In the genomic region with DNA sequence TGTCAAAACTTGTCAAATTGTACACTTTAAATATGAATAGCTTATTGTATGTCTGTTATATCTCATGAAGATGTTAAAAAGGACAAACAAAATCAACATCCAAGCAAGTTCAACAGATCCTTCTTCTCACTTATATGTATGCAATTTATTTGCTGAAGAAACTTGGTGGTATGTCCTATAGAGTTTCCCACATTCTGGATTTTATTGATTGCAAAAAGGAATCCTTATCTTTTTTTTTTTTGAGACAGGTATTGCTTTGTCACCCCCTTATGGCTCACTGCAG, we compare ENCODE assay signal across 14 cellular contexts. TPM values are rescaled to one million over a fixed set of nuclear protein-coding genes. Genes with fewer than 3 reads are reported as not detected.
DNase-seq lines count a peak whose midpoint lies in the region; ATAC-seq, FAIRE-seq and TF ChIP-seq lines count a peak whose summit lies in the region.
"Had no signal": no experiment of that assay in that cellular context is flagged by ENCODE, and none has a peak within 500 bp of the region (broad histone marks: within the 10 kb centered on the region; RNA-seq: fewer than 3 reads in every experiment).

No MANE protein-coding gene starts in this region.

- no peak overlapping the region for H2AFZ ChIP-seq in endothelial cell of umbilical vein (ENCODE audit: low read depth, low read length)

- H3K4me3 Mint-ChIP-seq in activated CD8-positive, alpha-beta T cell treated with anti-CD3 and anti-CD28 coated beads for 36 hours: no peak overlapping the region
- H3K4me3 Mint-ChIP-seq in activated CD8-positive, alpha-beta T cell treated with anti-CD3 and anti-CD28 coated beads, Interleukin-2, amount 10 ng/mL, durations not matched to agents 7 days and 5 days: no peak overlapping the region
- peak overlapping the region in 3 of 8 donors; percentile 1 to 32 (median 31) for H3K4me3 Mint-ChIP-seq in CD4-positive, alpha-beta memory T cell
- H3K4me3 Mint-ChIP-seq in T-cell (no peak overlapping the region), HFFc6 (no peak overlapping the region)

- TF ChIP-seq POLR2A in endothelial cell of umbilical vein (IDR thresholded peaks at IDR 0.05; ENCODE audit: low read depth, low read length): no peak

- peaks cover 46% of the 10 kb centered on the region for H3K4me1 Mint-ChIP-seq in activated CD8-positive, alpha-beta T cell treated with anti-CD3 and anti-CD28 coated beads for 36 hours (ENCODE audit: low read depth)
- H3K4me1 Mint-ChIP-seq in activated CD8-positive, alpha-beta T cell treated with anti-CD3 and anti-CD28 coated beads, Interleukin-2, amount 10 ng/mL, durations not matched to agents 7 days and 5 days (ENCODE audit: low read depth): peaks cover 53% of the 10 kb centered on the region
- H3K4me1 Mint-ChIP-seq in CD4-positive, alpha-beta memory T cell: peaks cover 24 to 43% (median 30%) of the 10 kb centered on the region in 4 donors
- H3K4me1 Mint-ChIP-seq in T-cell (peaks cover 22 to 54% (median 49%) of the 10 kb centered on the region in 3 donors), HFFc6 (ENCODE audit: low read depth) (peaks cover 15% of the 10 kb centered on the region)

- H3K79me2 ChIP-seq in endothelial cell of umbilical vein (ENCODE audit: control insufficient read depth, insufficient read depth, low read length): no peaks in the 10 kb centered on the region

- H3K9me3 Mint-ChIP-seq in activated CD8-positive, alpha-beta T cell treated with anti-CD3 and anti-CD28 coated beads for 36 hours: peaks cover 4% of the 10 kb centered on the region
- peaks cover 4% of the 10 kb centered on the region for H3K9me3 Mint-ChIP-seq in activated CD8-positive, alpha-beta T cell treated with anti-CD3 and anti-CD28 coated beads, Interleukin-2, amount 10 ng/mL, durations not matched to agents 7 days and 5 days (ENCODE audit: insufficient read depth)
- H3K9me3 Mint-ChIP-seq in CD4-positive, alpha-beta memory T cell: peaks cover 0 to 3% (median 0%) of the 10 kb centered on the region in 8 donors
- H3K9me3 Mint-ChIP-seq in T-cell: peaks cover 0 to 3% (median 0%) of the 10 kb centered on the region in 3 donors
- peaks cover 4% of the 10 kb centered on the region; the same call in 1 of the 2 replicates for H3K9me3 Mint-ChIP-seq in HFFc6

- H3K27me3 Mint-ChIP-seq in activated CD8-positive, alpha-beta T cell treated with anti-CD3 and anti-CD28 coated beads for 36 hours: no peaks in the 10 kb centered on the region
- H3K27me3 Mint-ChIP-seq in activated CD8-positive, alpha-beta T cell treated with anti-CD3 and anti-CD28 coated beads, Interleukin-2, amount 10 ng/mL, durations not matched to agents 7 days and 5 days (ENCODE audit: low read depth): no peaks in the 10 kb centered on the region
- no peaks in the 10 kb centered on the region for H3K27me3 Mint-ChIP-seq in CD4-positive, alpha-beta memory T cell
- H3K27me3 Mint-ChIP-seq in T-cell: no peaks in the 10 kb centered on the region
- peaks cover 2% of the 10 kb centered on the region; the same call in 1 of the 2 replicates for H3K27me3 Mint-ChIP-seq in HFFc6 (ENCODE audit: insufficient read depth)

- H3K27me3 ChIP-seq in CD4-positive, alpha-beta memory T cell (ENCODE audit: insufficient read depth, low read length): no peaks in the 10 kb centered on the region
- no peaks in the 10 kb centered on the region for H3K27me3 ChIP-seq in endothelial cell of umbilical vein (ENCODE audit: control insufficient read depth in 2 of 2, insufficient read depth in 2 of 2, low read length in 2 of 2)

- dilution Hi-C loops in endothelial cell of umbilical vein (cut with MboI; ENCODE audit: extremely low pct_ligation_motif_present, low sequenced_read_pairs): no loop called here

- no peak overlapping the region for H3K9ac ChIP-seq in endothelial cell of umbilical vein (replicated peaks; ENCODE audit: extremely low read depth, insufficient read depth, low read length)

- no peaks in the 10 kb centered on the region for H3K36me3 ChIP-seq in CD4-positive, alpha-beta memory T cell (ENCODE audit: insufficient read depth, low read length)
- H3K36me3 ChIP-seq in endothelial cell of umbilical vein (ENCODE audit: control insufficient read depth in 2 of 2, extremely low read depth in 1 of 2, insufficient read depth in 2 of 2, low read length in 2 of 2): no peaks in the 10 kb centered on the region

- no peak for ATAC-seq in activated CD8-positive, alpha-beta T cell treated with anti-CD3 and anti-CD28 coated beads for 36 hours
- ATAC-seq in activated CD8-positive, alpha-beta T cell treated with anti-CD3 and anti-CD28 coated beads, Interleukin-2, amount 10 ng/mL, durations not matched to agents 7 days and 5 days: no peak
- ATAC-seq in T-cell (replicated peaks in 1 of 4) (no peak), HG02759 (IDR thresholded peaks at IDR 0.05; ENCODE audit: unreplicated experiment) (no peak)

- no peak for TF ChIP-seq CTCF in activated CD8-positive, alpha-beta T cell treated with anti-CD3 and anti-CD28 coated beads for 36 hours (IDR thresholded peaks at IDR 0.05)
- TF ChIP-seq CTCF in endothelial cell of umbilical vein (IDR thresholded peaks at IDR 0.05; ENCODE audit: extremely low read depth in 1 of 2, insufficient read depth in 1 of 2, low read depth in 1 of 2, low read length in 2 of 2): no peak
- no peak for TF ChIP-seq CTCF in HFFc6 (IDR thresholded peaks at IDR 0.05)

- intact Hi-C loops in activated CD8-positive, alpha-beta T cell treated with anti-CD3 and anti-CD28 coated beads for 36 hours (cut with micrococcal nuclease): loop anchor here (10.0 kb wide), 1 partner anchor 59 kb away; no protein-coding TSS in a partner anchor
- intact Hi-C loops in CD4-positive, alpha-beta memory T cell (cut with micrococcal nuclease): loop anchor here (10.0 kb wide), 2 partner anchors 439 to 811 kb away; a partner anchor contains a TSS
- intact Hi-C loops in endothelial cell of umbilical vein (cut with micrococcal nuclease): loop anchor here (10.0 kb wide), 1 partner anchor 439 kb away; a partner anchor contains a TSS

- POLR2A ChIA-PET in activated CD8-positive, alpha-beta T cell treated with anti-CD3 and anti-CD28 coated beads for 36 hours (lab: Charles Lee): interaction anchor here (1.1 kb wide), 1 partner anchor 21 kb away, joined by 3 read pairs; no protein-coding TSS in a partner anchor
- POLR2A ChIA-PET in activated CD8-positive, alpha-beta T cell treated with anti-CD3 and anti-CD28 coated beads, Interleukin-2, amount 10 ng/mL, durations not matched to agents 7 days and 5 days (lab: Charles Lee): interaction anchor here (1.3 kb wide), 1 partner anchor 132 kb away, joined by 4 read pairs; a partner anchor contains a TSS
- POLR2A ChIA-PET in CD4-positive, alpha-beta memory T cell (lab: Charles Lee; ENCODE audit: partially characterized antibody): interaction anchor here (1.0 to 2.0 kb wide), 2 partner anchors 132 to 437 kb away, joined by 3 to 13 read pairs; a partner anchor contains a TSS
- POLR2A ChIA-PET in T-cell (lab: Charles Lee) (interaction anchor here (0.5 to 0.7 kb wide), 4 partner anchors 14 to 1817 kb away, joined by 5 to 7 read pairs (median 6); no protein-coding TSS in a partner anchor), endothelial cell of umbilical vein (lab: Charles Lee) (no interaction called here)

- CTCF ChIA-PET in activated CD8-positive, alpha-beta T cell treated with anti-CD3 and anti-CD28 coated beads for 36 hours (lab: Charles Lee): interaction anchor here (0.8 kb wide), 1 partner anchor 39 kb away, joined by 3 read pairs; no protein-coding TSS in a partner anchor
- CTCF ChIA-PET in activated CD8-positive, alpha-beta T cell treated with anti-CD3 and anti-CD28 coated beads, Interleukin-2, amount 10 ng/mL, durations not matched to agents 7 days and 5 days (lab: Charles Lee): interaction anchor here (0.6 to 3.0 kb wide), 3 partner anchors 15 to 284 kb away, joined by 4 to 12 read pairs (median 5); no protein-coding TSS in a partner anchor
- CTCF ChIA-PET in CD4-positive, alpha-beta memory T cell (lab: Charles Lee; ENCODE audit: partially characterized antibody): interaction anchor here (0.7 to 2.1 kb wide), 8 partner anchors 18 to 971 kb away, joined by 3 to 6 read pairs (median 3); no protein-coding TSS in a partner anchor
- CTCF ChIA-PET in T-cell (lab: Charles Lee): interaction anchor here (0.6 to 1.1 kb wide), 10 partner anchors 12 to 752 kb away, joined by 3 to 5 read pairs (median 3); a partner anchor contains a TSS
- CTCF ChIA-PET in endothelial cell of umbilical vein (lab: Charles Lee): interaction anchor here (1.0 to 1.4 kb wide), 2 partner anchors 64 to 572 kb away, joined by 3 read pairs; no protein-coding TSS in a partner anchor

- H3K9me1 ChIP-seq in endothelial cell of umbilical vein (replicated peaks; ENCODE audit: control insufficient read depth, extremely low read depth, insufficient read depth, low read length): no peaks in the 10 kb centered on the region

- H3K27ac Mint-ChIP-seq in activated CD8-positive, alpha-beta T cell treated with anti-CD3 and anti-CD28 coated beads for 36 hours: peak overlapping the region; percentile 27
- H3K27ac Mint-ChIP-seq in activated CD8-positive, alpha-beta T cell treated with anti-CD3 and anti-CD28 coated beads, Interleukin-2, amount 10 ng/mL, durations not matched to agents 7 days and 5 days: no peak overlapping the region
- peak overlapping the region in 5 of 7 donors; percentile 5 to 35 (median 15) for H3K27ac Mint-ChIP-seq in CD4-positive, alpha-beta memory T cell
- peak overlapping the region; percentile 84 to 89 for H3K27ac Mint-ChIP-seq in T-cell
- no peak overlapping the region for H3K27ac Mint-ChIP-seq in HFFc6

- H3K36me3 Mint-ChIP-seq in activated CD8-positive, alpha-beta T cell treated with anti-CD3 and anti-CD28 coated beads for 36 hours (ENCODE audit: low read depth): peaks cover 3% of the 10 kb centered on the region
- peaks cover 4% of the 10 kb centered on the region for H3K36me3 Mint-ChIP-seq in activated CD8-positive, alpha-beta T cell treated with anti-CD3 and anti-CD28 coated beads, Interleukin-2, amount 10 ng/mL, durations not matched to agents 7 days and 5 days (ENCODE audit: low read depth)
- peaks cover 0 to 2% of the 10 kb centered on the region in 2 donors for H3K36me3 Mint-ChIP-seq in CD4-positive, alpha-beta memory T cell
- H3K36me3 Mint-ChIP-seq in T-cell (peaks cover 3% of the 10 kb centered on the region), HFFc6 (ENCODE audit: low read depth) (peaks cover 3% of the 10 kb centered on the region)

- peaks cover 48% of the 10 kb centered on the region for H3K4me1 ChIP-seq in CD4-positive, alpha-beta memory T cell (ENCODE audit: insufficient read depth, low read length)
- H3K4me1 ChIP-seq in endothelial cell of umbilical vein (ENCODE audit: control insufficient read depth, extremely low read depth, insufficient read depth, low read length): peaks cover 5% of the 10 kb centered on the region

- BruUV-seq in endothelial cell of umbilical vein (replicated peaks; lab: Mats Ljungman, UMichigan): no TSS peak

- H3K9me3 ChIP-seq in CD4-positive, alpha-beta memory T cell (ENCODE audit: control insufficient read depth in 1 of 2, low read length in 2 of 2): no peaks in the 10 kb centered on the region
- H3K9me3 ChIP-seq in endothelial cell of umbilical vein (replicated peaks; ENCODE audit: control insufficient read depth, insufficient read depth, low read length): no peaks in the 10 kb centered on the region
- H3K9me3 ChIP-seq: Caco-2 had no signal

- no peak overlapping the region for H3K27ac ChIP-seq in CD4-positive, alpha-beta memory T cell (ENCODE audit: low read depth, low read length)
- H3K27ac ChIP-seq in endothelial cell of umbilical vein (ENCODE audit: insufficient read depth, low read depth, low read length): no peak overlapping the region

- FAIRE-seq in endothelial cell of umbilical vein (lab: Jason Lieb, UNC): peak; percentile 65
- FAIRE-seq: H54 had no signal

- H3K4me2 ChIP-seq in endothelial cell of umbilical vein (ENCODE audit: insufficient read depth, low read length): no peak overlapping the region

- no peaks in the 10 kb centered on the region for H4K20me1 ChIP-seq in endothelial cell of umbilical vein (replicated peaks; ENCODE audit: control insufficient read depth, extremely low read depth, insufficient read depth, low read length)

- no peak overlapping the region for H3K4me3 ChIP-seq in CD4-positive, alpha-beta memory T cell (ENCODE audit: low read length in 2 of 2)
- no peak overlapping the region for H3K4me3 ChIP-seq in endothelial cell of umbilical vein (replicated peaks in 1 of 3; ENCODE audit: insufficient read depth in 1 of 3, low read depth in 1 of 3, low read length in 3 of 3)

- no peak for DNase-seq in activated CD8-positive, alpha-beta T cell treated with anti-CD3 and anti-CD28 coated beads for 36 hours
- DNase-seq in activated CD8-positive, alpha-beta T cell treated with anti-CD3 and anti-CD28 coated beads, Interleukin-2, amount 10 ng/mL, durations not matched to agents 7 days and 5 days: no peak
- DNase-seq in CD4-positive, alpha-beta memory T cell: no peak
- no peak for DNase-seq in T-cell
- no peak for DNase-seq in endothelial cell of umbilical vein (ENCODE audit: low read depth, low spot score)
- DNase-seq in kidney glomerular epithelial cell (lab: John Stamatoyannopoulos, UW): no peak
- no peak for DNase-seq in HFFc6
- DNase-seq: C1 segment of cervical spinal cord, Caco-2, NCI-H187, NCI-H524 treated with DMSO at 0.1 percent for 48 hours, SHP77 treated with DMSO at 0.1 percent for 48 hours had no signal

RNA-seq across cellular contexts. Expression of a gene that starts 5.6 kb away (rescaled TPM):
- 10 to 100 TPM; 26.9 to 29.4 TPM for total RNA-seq in activated CD8-positive, alpha-beta T cell treated with anti-CD3 and anti-CD28 coated beads for 36 hours
- 10 to 100 TPM; 38.2 to 44.2 TPM for total RNA-seq in activated CD8-positive, alpha-beta T cell treated with anti-CD3 and anti-CD28 coated beads, Interleukin-2, amount 10 ng/mL, durations not matched to agents 7 days and 5 days
- total RNA-seq in CD4-positive, alpha-beta memory T cell: 100 to 1,000 TPM; 113 to 114 TPM
- 10 to 100 TPM; 75.7 to 80.6 TPM for polyA plus RNA-seq in CD4-positive, alpha-beta memory T cell
- total RNA-seq in T-cell: 100 to 1,000 TPM in 1 of 5 donors, 10 to 100 TPM in 4; 75.0 to 108 (median 82.3) TPM
- total RNA-seq in endothelial cell of umbilical vein: 20.7 and 22.2 TPM in 2 replicates
- polyA plus RNA-seq in endothelial cell of umbilical vein: 6.4 and 7.2 TPM in 2 replicates
- polyA plus RNA-seq in endothelial cell of umbilical vein (2011; cell fraction: cytosol; rRNA removed): 10.3 and 12.1 TPM in 2 replicates
- polyA plus RNA-seq in endothelial cell of umbilical vein (2011; cell fraction: nucleus; rRNA removed): 16.0 and 19.8 TPM in 2 replicates
- polyA plus RNA-seq in endothelial cell of umbilical vein (2012): 11.9 and 12.9 TPM in 2 replicates
- 54.0 and 54.1 TPM in 2 replicates for polyA minus RNA-seq in endothelial cell of umbilical vein
- 10.2 TPM for polyA minus RNA-seq in endothelial cell of umbilical vein (2011; cell fraction: cytosol; rRNA and poly(A)+ RNA removed)
- polyA minus RNA-seq in endothelial cell of umbilical vein (2011; cell fraction: nucleus; rRNA and poly(A)+ RNA removed): 71.6 and 112 TPM in 2 replicates
- 10 to 100 TPM; 14.5 to 16.9 (median 16.0) TPM for total RNA-seq in HFFc6 (2021; fragmentation: NEBNext Ultra II Directional; extraction: Animal tissue kit (Norgen Biotek cat#: 25700))

Comparison
In these comparisons a context has a peak if more than half of its experiments do, and no peak if none do; other contexts are left out.
1. H3K27ac Mint-ChIP-seq: peak in activated CD8-positive, alpha-beta T cell treated with anti-CD3 and anti-CD28 coated beads for 36 hours (single experiment), CD4-positive, alpha-beta memory T cell (5 of 7) and T-cell (2 of 2); none in activated CD8-positive, alpha-beta T cell treated with anti-CD3 and anti-CD28 coated beads, Interleukin-2, amount 10 ng/mL, durations not matched to agents 7 days and 5 days (single experiment) and HFFc6 (single experiment).